ENCODE assay signal across 19 cellular contexts in the genomic region with DNA sequence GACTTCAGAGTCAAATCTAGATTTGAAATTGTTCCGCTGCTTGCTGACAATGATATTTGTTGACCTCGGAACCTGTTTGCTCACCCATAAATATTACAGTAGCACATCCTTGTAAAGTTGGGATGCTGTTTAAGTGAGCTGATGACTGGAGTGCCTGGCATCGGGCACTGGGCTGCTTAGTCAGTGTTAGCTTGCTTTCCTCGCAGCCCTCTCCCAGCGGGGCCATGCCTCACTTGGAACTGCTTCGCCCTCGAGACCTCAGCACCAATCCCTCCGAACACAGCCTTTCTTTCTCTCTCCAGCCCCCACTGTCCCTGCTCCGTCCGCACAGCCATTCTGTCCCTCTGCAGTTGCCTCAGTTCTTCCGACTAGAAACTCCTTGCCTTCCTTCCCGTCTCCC.
"Had no signal": no experiment of that assay in that cellular context is flagged by ENCODE, and none has a peak within 500 bp of the region (broad histone marks: within the 10 kb centered on the region; RNA-seq: fewer than 3 reads in every experiment).

No MANE protein-coding gene starts in this region.

- H3K4me1 Mint-ChIP-seq: brain had no signal

- H3K9me3 ChIP-seq: mucosa of descending colon, tibial artery, uterus had no signal

- H3K27ac Mint-ChIP-seq: activated naive CD4-positive, alpha-beta T cell treated with anti-CD3 and anti-CD28 coated beads, Interleukin-2, amount 10 ng/mL, durations not matched to agents 7 days and 5 days; activated T-helper 2 cell treated with anti-CD3 and anti-CD28 coated beads, Interferon-gamma antibody, Interleukin-2, Interleukin-4, amounts not matched to agents 10 μg/mL and 5 μg/mL and 100 μg/mL, durations not matched to agents 14 hours and 24 hours and 36 hours; brain; stimulated activated effector memory CD8-positive, alpha-beta T cell treated with anti-CD3 and anti-CD28 coated beads, Interleukin-12 subunit alpha, Interleukin-12 subunit beta, amount 100 ng/mL, for 72 hours had no signal

- H3K27ac ChIP-seq: tibial artery, uterus had no signal

- H3K27me3 ChIP-seq: tibial artery, uterus had no signal

- H3K36me3 ChIP-seq: uterus had no signal

- H3K4me3 Mint-ChIP-seq: activated naive CD4-positive, alpha-beta T cell treated with anti-CD3 and anti-CD28 coated beads, Interleukin-2, amount 10 ng/mL, durations not matched to agents 7 days and 5 days; brain; natural killer cell; stimulated activated effector memory CD8-positive, alpha-beta T cell treated with anti-CD3 and anti-CD28 coated beads, Interleukin-12 subunit alpha, Interleukin-12 subunit beta, amount 100 ng/mL, for 72 hours had no signal

- ATAC-seq: mucosa of descending colon; natural killer cell; stimulated activated effector memory CD8-positive, alpha-beta T cell treated with anti-CD3 and anti-CD28 coated beads, Interleukin-12 subunit alpha, Interleukin-12 subunit beta, amount 100 ng/mL, for 72 hours had no signal

- DNase-seq: activated CD4-positive, alpha-beta T cell treated with anti-CD3 and anti-CD28 coated beads, Interleukin-2, amount 50 U/mL, for 48 hours; activated CD4-positive, CD25-positive, alpha-beta regulatory T cell treated with anti-CD3 and anti-CD28 coated beads, Interleukin-2, amount 50 U/mL, for 72 hours; activated naive CD4-positive, alpha-beta T cell treated with anti-CD3 and anti-CD28 coated beads, Interleukin-2, amount 10 ng/mL, durations not matched to agents 7 days and 5 days; effector CD8-positive, alpha-beta T cell; head of caudate nucleus; mucosa of descending colon; natural killer cell; nucleus accumbens; posterior cingulate gyrus; retina; T-helper 9 cell; tibial artery; uterus had no signal

- FAIRE-seq: frontal cortex, islet of Langerhans had no signal

- H3K4me3 ChIP-seq: lung, mucosa of descending colon, tibial artery, uterus had no signal

- H3K27me3 Mint-ChIP-seq: activated naive CD4-positive, alpha-beta T cell treated with anti-CD3 and anti-CD28 coated beads, Interleukin-2, amount 10 ng/mL, durations not matched to agents 7 days and 5 days had no signal

- H3K4me1 ChIP-seq: tibial artery, uterus had no signal

- H3K9me3 Mint-ChIP-seq: activated naive CD4-positive, alpha-beta T cell treated with anti-CD3 and anti-CD28 coated beads, Interleukin-2, amount 10 ng/mL, durations not matched to agents 7 days and 5 days; activated T-helper 2 cell treated with anti-CD3 and anti-CD28 coated beads, Interferon-gamma antibody, Interleukin-2, Interleukin-4, amounts not matched to agents 10 μg/mL and 5 μg/mL and 100 μg/mL, durations not matched to agents 14 hours and 24 hours and 36 hours; brain; natural killer cell; stimulated activated effector memory CD8-positive, alpha-beta T cell treated with anti-CD3 and anti-CD28 coated beads, Interleukin-12 subunit alpha, Interleukin-12 subunit beta, amount 100 ng/mL, for 72 hours had no signal
